ENCODE assay signal across 27 cellular contexts in genomic region chr17:61321344-61321743, GRCh38.
A peak's percentile ranks its signal among the peaks of the same experiment; 100 is the strongest.
DNase-seq lines count a peak whose midpoint lies in the region; ATAC-seq, FAIRE-seq and TF ChIP-seq lines count a peak whose summit lies in the region.
"Had no signal": no experiment of that assay in that cellular context is flagged by ENCODE, and none has a peak within 500 bp of the region (broad histone marks: within the 10 kb centered on the region; RNA-seq: fewer than 3 reads in every experiment).

No MANE protein-coding gene starts in this region.

- H3K9ac ChIP-seq in HepG2 (ENCODE audit: insufficient read depth, low read depth, low read length) (no peak overlapping the region), mesenchymal stem cell (ENCODE audit: low read length) (no peak overlapping the region)
- H3K9ac ChIP-seq: BLaER1, GM23248 had no signal

- H2AK5ac ChIP-seq in mesenchymal stem cell (ENCODE audit: low read length, severe bottlenecking) = no peak overlapping the region

- TF ChIP-seq CTCF in HepG2 (CRISPR knock-in tag; IDR thresholded peaks at IDR 0.05) (no peak), right lobe of liver (IDR thresholded peaks at IDR 0.05) (no peak), WTC11 (IDR thresholded peaks at IDR 0.05) (no peak)

- H3K27me3 ChIP-seq in HepG2 (ENCODE audit: control insufficient read depth in 1 of 2, insufficient read depth in 2 of 2, low read length in 2 of 2) (no peaks in the 10 kb centered on the region), right lobe of liver (no peaks in the 10 kb centered on the region), mesenchymal stem cell (ENCODE audit: control insufficient read depth in 1 of 2, insufficient read depth in 1 of 2, low read length in 2 of 2) (no peaks in the 10 kb centered on the region)
- H3K27me3 ChIP-seq: BLaER1 had no signal

- TF ChIP-seq EP300 in HepG2 (IDR thresholded peaks at IDR 0.05; ENCODE audit: low read depth in 2 of 2, low read length in 2 of 2) = no peak
- no peak for TF ChIP-seq EP300 in HepG2 (CRISPR knock-in tag; IDR thresholded peaks at IDR 0.05; ENCODE audit: borderline replicate concordance)

- H3K36me3 ChIP-seq in HepG2 (replicated peaks in 1 of 2; ENCODE audit: control insufficient read depth in 1 of 2, insufficient read depth in 2 of 2, low read length in 2 of 2) (no peaks in the 10 kb centered on the region), right lobe of liver (no peaks in the 10 kb centered on the region), mesenchymal stem cell (ENCODE audit: control insufficient read depth in 1 of 2, insufficient read depth in 2 of 2, low read depth in 1 of 2, low read length in 2 of 2) (no peaks in the 10 kb centered on the region)
- H3K36me3 ChIP-seq: BLaER1 had no signal

- no peaks in the 10 kb centered on the region for H3K79me2 ChIP-seq in HepG2 (ENCODE audit: insufficient read depth, low read length)

- POLR2A ChIA-PET in HepG2 (lab: Yijun Ruan, JAX) (interaction anchor here (1.5 kb wide), 1 partner anchor 41 kb away, joined by 4 read pairs; no protein-coding TSS in a partner anchor), WTC11 (lab: Charles Lee) (no interaction called here)

- H3K27ac ChIP-seq in HepG2 (ENCODE audit: extremely low read length, insufficient read depth, low read length) = no peak overlapping the region
- no peak overlapping the region for H3K27ac ChIP-seq in right lobe of liver
- H3K27ac ChIP-seq in mesenchymal stem cell (ENCODE audit: low read length, poor library complexity, severe bottlenecking) = no peak overlapping the region
- H3K27ac ChIP-seq: BLaER1, GM23248, RWPE1 had no signal

- no peaks in the 10 kb centered on the region for H4K20me1 ChIP-seq in HepG2 (ENCODE audit: insufficient read depth, low read length)
- H4K20me1 ChIP-seq: BLaER1 had no signal

- no peak overlapping the region for H3K4me2 ChIP-seq in HepG2 (ENCODE audit: low read depth, low read length)
- no peak overlapping the region for H3K4me2 ChIP-seq in mesenchymal stem cell (ENCODE audit: low read length, poor library complexity, severe bottlenecking)
- H3K4me2 ChIP-seq: BLaER1 had no signal

- no peak overlapping the region for H2BK5ac ChIP-seq in mesenchymal stem cell (ENCODE audit: low read depth, low read length, poor library complexity, severe bottlenecking)

- no peak overlapping the region for H3K4me3 Mint-ChIP-seq in WTC11
- H3K4me3 Mint-ChIP-seq: CD4-positive, alpha-beta T cell; H9; IgD-negative memory B cell had no signal

- TF ChIP-seq RAD21 in HepG2 (CRISPR knock-in tag; IDR thresholded peaks at IDR 0.05) = no peak

- in situ Hi-C loops in HepG2 (cut with HindIII; ENCODE audit: extremely low pct_ligation_motif_present, low pct_unique_long_range_greater_than_20kb) = no loop called here

- H3K4me1 ChIP-seq in HepG2 (ENCODE audit: insufficient read depth, low read length) (peaks cover 63% of the 10 kb centered on the region), right lobe of liver (no peaks in the 10 kb centered on the region), mesenchymal stem cell (ENCODE audit: control insufficient read depth, insufficient read depth, low read depth, low read length) (peaks cover 16% of the 10 kb centered on the region)

- no peak overlapping the region for H2BK15ac ChIP-seq in mesenchymal stem cell (ENCODE audit: low read depth, poor library complexity, severe bottlenecking)

- 0 out of 2 replicates have a peak overlapping the region, but pooled peaks have one; percentile 4 for H3K27ac Mint-ChIP-seq in WTC11
- H3K27ac Mint-ChIP-seq: CD4-positive, alpha-beta T cell; IgD-negative memory B cell had no signal

- FAIRE-seq in HepG2 (lab: Jason Lieb, UNC) = no peak
- FAIRE-seq: GM12892, HTR-8/SVneo had no signal

- H2BK120ac ChIP-seq in mesenchymal stem cell (ENCODE audit: low read depth, low read length) = no peak overlapping the region

- H4K91ac ChIP-seq in mesenchymal stem cell (ENCODE audit: low read length) = peak overlapping the region; percentile 61

- intact Hi-C loops in HepG2 (cut with micrococcal nuclease; ENCODE audit: unreplicated experiment) (no loop called here), right lobe of liver (cut with DNase I) (no loop called here)

- peak overlapping the region; percentile 10 for H4K8ac ChIP-seq in mesenchymal stem cell (ENCODE audit: low read length)

- H3K9me3 ChIP-seq in HepG2 (ENCODE audit: low read length) (no peaks in the 10 kb centered on the region), right lobe of liver (no peaks in the 10 kb centered on the region), mesenchymal stem cell (ENCODE audit: control insufficient read depth, low read length) (no peaks in the 10 kb centered on the region)
- H3K9me3 ChIP-seq: BLaER1, Caco-2 had no signal

- CTCF ChIA-PET in HepG2 (lab: Yijun Ruan, JAX; ENCODE audit: low intra/inter-chr PET ratio, low total read pairs) = no interaction called here
- CTCF ChIA-PET in WTC11 (lab: Charles Lee) = no interaction called here

- H3K36me3 Mint-ChIP-seq in WTC11 = no peaks in the 10 kb centered on the region

- no peaks in the 10 kb centered on the region; the same call in 1 of the 2 replicates for H3K27me3 Mint-ChIP-seq in WTC11 (ENCODE audit: low read depth)
- H3K27me3 Mint-ChIP-seq: CD4-positive, alpha-beta T cell had no signal

- 96% methylated on average over 6 of the region's 6 CpGs for WGBS in HepG2 (ENCODE audit: low lambda C conversion rate)
- WGBS in right lobe of liver (ENCODE audit: insufficient coverage, low coverage, low lambda C conversion rate, missing lambda C conversion rate) = 100% methylated on average over 2 of the region's 6 CpGs
- WGBS in mesenchymal stem cell = 66% methylated on average over 6 of the region's 6 CpGs

- no peak overlapping the region for H3K23ac ChIP-seq in mesenchymal stem cell (ENCODE audit: low read length in 2 of 2)

- H2AFZ ChIP-seq in HepG2 (ENCODE audit: low read length) (no peak overlapping the region), mesenchymal stem cell (ENCODE audit: low read depth, low read length) (no peak overlapping the region)
- H2AFZ ChIP-seq: GM23248 had no signal

- no peak for TF ChIP-seq POLR2A in HepG2 (IDR thresholded peaks at IDR 0.05; ENCODE audit: insufficient read depth in 1 of 2, low read depth in 2 of 2, low read length in 2 of 2)
- TF ChIP-seq POLR2A in right lobe of liver (IDR thresholded peaks at IDR 0.05) = no peak

- BruUV-seq in HepG2 (replicated peaks; lab: Mats Ljungman, UMichigan) = no TSS peak

- no peaks in the 10 kb centered on the region for H3K79me1 ChIP-seq in mesenchymal stem cell (replicated peaks; ENCODE audit: low read length, poor library complexity, severe bottlenecking)

- DNase-seq in HepG2 (ENCODE audit: low spot score) = no peak
- DNase-seq in right lobe of liver = no peak
- DNase-seq in WTC11 (ENCODE audit: low spot score) = no peak
- DNase-seq in mesenchymal stem cell = peak; percentile 59
- no peak for DNase-seq in NCI-H446 (lab: John Stamatoyannopoulos, UW)
- no peak for DNase-seq in HuH-7 (ENCODE audit: low spot score)
- DNase-seq: Caco-2; CD4-positive, alpha-beta T cell; DMS79 treated with DMSO at 0.1 percent for 48 hours; GM23248; H9; NCI-H1048; NCI-H1417; NCI-H187; NCI-H2081 treated with DMSO at 0.1 percent for 48 hours; NCI-H2171; NCI-H345; NCI-H524; NCI-H774; SHP77; T-helper 1 cell had no signal

- ATAC-seq in HepG2 = no peak
- no peak for ATAC-seq in right lobe of liver
- ATAC-seq in WTC11 = no peak
- ATAC-seq in HG03378 (IDR thresholded peaks at IDR 0.05; ENCODE audit: unreplicated experiment) = no peak

- peaks cover 28% of the 10 kb centered on the region for H3K4me1 Mint-ChIP-seq in WTC11

- no peaks in the 10 kb centered on the region for H3K9me3 Mint-ChIP-seq in WTC11
- H3K9me3 Mint-ChIP-seq: CD4-positive, alpha-beta T cell; H9; IgD-negative memory B cell had no signal

- H3K18ac ChIP-seq in mesenchymal stem cell (ENCODE audit: low read depth in 1 of 2, low read length in 2 of 2) = peak overlapping the region in 1 of 2 experiments; percentile 88

- H3K4me3 ChIP-seq in HepG2 (replicated peaks in 1 of 3; ENCODE audit: insufficient read depth in 1 of 3, low read depth in 2 of 3, low read length in 3 of 3) = no peak overlapping the region
- H3K4me3 ChIP-seq in right lobe of liver = no peak overlapping the region
- H3K4me3 ChIP-seq in mesenchymal stem cell (ENCODE audit: insufficient read depth in 1 of 2, low read depth in 1 of 2, low read length in 2 of 2) = no peak overlapping the region
- H3K4me3 ChIP-seq: BLaER1, GM23248 had no signal

- no peak overlapping the region for H3K14ac ChIP-seq in mesenchymal stem cell (ENCODE audit: low read length in 2 of 2)

- H2BK12ac ChIP-seq in mesenchymal stem cell (ENCODE audit: low read length in 2 of 2) = peak overlapping the region; percentile 9 to 80

- no peak overlapping the region for H3K4ac ChIP-seq in mesenchymal stem cell (ENCODE audit: low read depth in 1 of 2, low read length in 2 of 2)

TF ChIP-seq in HepG2, 621 proteins besides CTCF, POLR2A, EP300 and RAD21 (continues in another document):
- no peak for TF ChIP-seq ZNF580 (CRISPR knock-in tag; IDR thresholded peaks at IDR 0.05; ENCODE audit: borderline replicate concordance, low read depth)

TF ChIP-seq in WTC11, 78 proteins besides CTCF, POLR2A, EP300 and RAD21:
- no peak for TF ChIP-seq ZNF121 (CRISPR knock-in tag; IDR thresholded peaks at IDR 0.05)
- no peak for TF ChIP-seq TP53 (CRISPR knock-in tag; IDR thresholded peaks at IDR 0.05)
- no peak for TF ChIP-seq NFATC4 (CRISPR knock-in tag; IDR thresholded peaks at IDR 0.05)
- no peak for TF ChIP-seq TEAD4 (CRISPR knock-in tag; IDR thresholded peaks at IDR 0.05)
